ENCODE assay signal across 7 cellular contexts in the genomic region with DNA sequence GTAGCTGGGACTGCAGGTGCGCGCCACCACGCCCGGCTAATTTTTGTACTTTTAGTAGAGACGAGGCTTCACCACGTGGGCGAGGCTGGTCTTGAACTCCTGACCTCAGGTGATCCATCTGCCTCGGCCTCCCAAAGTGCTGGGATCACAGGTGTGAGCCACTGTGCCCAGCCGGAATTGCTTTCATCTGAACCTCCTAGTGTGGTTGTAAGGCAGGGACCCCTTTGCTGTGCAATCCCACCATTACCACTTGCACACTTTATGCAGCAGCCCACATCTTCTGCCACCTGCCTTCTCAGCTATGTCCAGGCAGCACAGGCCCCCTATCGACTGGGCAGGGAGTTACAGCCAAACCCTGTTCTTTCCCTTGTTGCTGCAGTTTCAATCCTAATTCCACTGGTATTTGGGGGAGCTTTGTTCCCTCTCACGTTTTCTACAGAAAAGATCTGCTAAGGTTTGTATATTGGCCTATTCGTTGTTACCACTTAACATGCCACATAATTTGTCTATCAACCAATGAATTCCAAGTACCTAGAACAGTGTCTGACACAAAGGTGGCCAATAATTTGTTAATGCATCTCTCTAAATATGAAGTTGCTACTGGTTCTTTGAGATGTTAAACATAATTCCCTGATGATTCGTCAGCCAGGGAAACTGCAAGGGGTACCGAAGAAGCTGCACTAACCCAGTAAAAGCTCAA. TPM values are rescaled to one million over a fixed set of nuclear protein-coding genes. Genes with fewer than 3 reads are reported as not detected.
DNase-seq lines count a peak whose midpoint lies in the region; ATAC-seq and TF ChIP-seq lines count a peak whose summit lies in the region.

No MANE protein-coding gene starts in this region.

- ATAC-seq in body of pancreas (no peak), GM21447 (IDR thresholded peaks at IDR 0.05; ENCODE audit: unreplicated experiment) (no peak), HG03460 (IDR thresholded peaks at IDR 0.05; ENCODE audit: unreplicated experiment) (no peak)
- ATAC-seq in natural killer cell treated with Interleukin-12 subunit alpha and Interleukin-12 subunit beta and Interleukin-15 and Interleukin-18, amount 100 ng/mL, for 72 hours = peak in 1 of 2 donors; percentile 56

- POLR2A ChIA-PET in GM10248 (lab: Yijun Ruan, JAX) = interaction anchor here (0.7 to 1.2 kb wide), 4 partner anchors 9 to 439 kb away, joined by 4 to 9 read pairs (median 5); no protein-coding TSS in a partner anchor

- peaks cover 0 to 2% of the 10 kb centered on the region in 2 donors for H3K27me3 Mint-ChIP-seq in natural killer cell treated with Interleukin-12 subunit alpha and Interleukin-12 subunit beta and Interleukin-15 and Interleukin-18, amount 100 ng/mL, for 72 hours

- H3K9me3 ChIP-seq in body of pancreas = no peaks in the 10 kb centered on the region

- no peak overlapping the region for H3K27ac Mint-ChIP-seq in natural killer cell treated with Interleukin-12 subunit alpha and Interleukin-12 subunit beta and Interleukin-15 and Interleukin-18, amount 100 ng/mL, for 72 hours

- no peak overlapping the region for H3K4me3 ChIP-seq in body of pancreas

- H3K36me3 ChIP-seq in body of pancreas (replicated peaks in 1 of 2; ENCODE audit: insufficient read depth in 1 of 2, low read depth in 2 of 2) = no peaks in the 10 kb centered on the region

- CTCF ChIA-PET in GM10248 (lab: Yijun Ruan, JAX) = interaction anchor here (0.7 to 5.6 kb wide), 9 partner anchors 9 to 302 kb away, joined by 3 to 24 read pairs (median 4); a partner anchor contains a TSS

- no peaks in the 10 kb centered on the region for H3K9me3 Mint-ChIP-seq in natural killer cell treated with Interleukin-12 subunit alpha and Interleukin-12 subunit beta and Interleukin-15 and Interleukin-18, amount 100 ng/mL, for 72 hours

- intact Hi-C loops in body of pancreas (cut with DNase I) = no loop called here

- peak; percentile 34 for DNase-seq in GM10248 (ENCODE audit: extremely low spot score)
- DNase-seq in HT1080 (ENCODE audit: low read depth) = peak; percentile 34
- DNase-seq in T-helper 22 cell (ENCODE audit: low read depth) = peak; percentile 5
- DNase-seq in body of pancreas = peak; percentile 11 to 40 (median 21)
- DNase-seq in natural killer cell treated with Interleukin-12 subunit alpha and Interleukin-12 subunit beta and Interleukin-15 and Interleukin-18, amount 100 ng/mL, for 72 hours (ENCODE audit: low spot score) = no peak

- TF ChIP-seq CTCF in GM10248 (IDR thresholded peaks at IDR 0.05; ENCODE audit: control extremely low read depth, extremely low read depth, low read depth, missing control alignments) (peak; percentile 32), body of pancreas (IDR thresholded peaks at IDR 0.05) (peak in 4 of 7 experiments; percentile 20 to 34 (median 30))

- H3K4me1 Mint-ChIP-seq in natural killer cell treated with Interleukin-12 subunit alpha and Interleukin-12 subunit beta and Interleukin-15 and Interleukin-18, amount 100 ng/mL, for 72 hours (ENCODE audit: low read depth in 2 of 2) = peaks cover 20 to 31% of the 10 kb centered on the region in 2 donors

- H3K27ac ChIP-seq in body of pancreas = no peak overlapping the region

- H3K36me3 Mint-ChIP-seq in natural killer cell treated with Interleukin-12 subunit alpha and Interleukin-12 subunit beta and Interleukin-15 and Interleukin-18, amount 100 ng/mL, for 72 hours = peaks cover 19% of the 10 kb centered on the region

- H3K4me1 ChIP-seq in body of pancreas = peaks cover 30% of the 10 kb centered on the region

- H3K27me3 ChIP-seq in body of pancreas = no peaks in the 10 kb centered on the region

- 74 to 75% methylated on average over 4 to 12 of the region's 14 CpGs for WGBS in body of pancreas, 2 donors

- no peak for TF ChIP-seq POLR2A in body of pancreas (IDR thresholded peaks at IDR 0.05)

- H3K4me3 Mint-ChIP-seq in natural killer cell treated with Interleukin-12 subunit alpha and Interleukin-12 subunit beta and Interleukin-15 and Interleukin-18, amount 100 ng/mL, for 72 hours = peak overlapping the region; percentile 38

RNA-seq across cellular contexts. Expression of a gene that starts 6.5 kb away (rescaled TPM):
- total RNA-seq in HT1080 (2014; rRNA removed; shearing (Covaris generic)) = 1,022 and 1,546 TPM in 2 replicates
- 2,675 and 3,019 TPM in 2 replicates for polyA plus RNA-seq in HT1080 (2015; cell fraction: cytosol; rRNA removed)
- 762 and 898 TPM in 2 replicates for polyA plus RNA-seq in HT1080 (2015; cell fraction: nucleus; rRNA removed)
- 100 to 1,000 TPM; 497 to 592 TPM for total RNA-seq in body of pancreas
- total RNA-seq in natural killer cell treated with Interleukin-12 subunit alpha and Interleukin-12 subunit beta and Interleukin-15 and Interleukin-18, amount 100 ng/mL, for 72 hours = 1,000 to 10,000 TPM; 1,043 to 1,156 TPM

RNA-seq across cellular contexts. Expression of a gene that starts 26.5 kb away (rescaled TPM):
- total RNA-seq in HT1080 (2014; rRNA removed; shearing (Covaris generic)) = 0.05 and 0.13 TPM in 2 replicates
- polyA plus RNA-seq in HT1080 (2015; cell fraction: cytosol; rRNA removed) = 0.18 TPM in 1 of 2 replicates, not detected in the other
- 0.08 TPM in 1 of 2 replicates, not detected in the other for polyA plus RNA-seq in HT1080 (2015; cell fraction: nucleus; rRNA removed)
- total RNA-seq in body of pancreas = 1 to 10 TPM in 1 of 2 donors, not detected in 1; 2.6 TPM
- not detected for total RNA-seq in natural killer cell treated with Interleukin-12 subunit alpha and Interleukin-12 subunit beta and Interleukin-15 and Interleukin-18, amount 100 ng/mL, for 72 hours
